Comparison of ENCODE assay signal across 1 cellular context in genomic region chr9:123338710-123339665, GRCh38.
TF ChIP-seq lines count a peak whose summit lies in the region.

No MANE protein-coding gene starts in this region.

TF ChIP-seq in GM12878, 131 proteins besides CTCF, POLR2A, EP300 and RAD21 (continued from another document and continues in another):
- TF ChIP-seq ZBTB11 (CRISPR knock-in tag; IDR thresholded peaks at IDR 0.05) (no peak), BCLAF1 (IDR thresholded peaks at IDR 0.05) (no peak), ZNF274 (IDR thresholded peaks at IDR 0.05; ENCODE audit: insufficient read depth, insufficient read length) (no peak), SUZ12 (IDR thresholded peaks at IDR 0.05; ENCODE audit: unreplicated experiment) (no peak), E2F4 (IDR thresholded peaks at IDR 0.05; ENCODE audit: low read depth, low read length) (no peak), STAT3 (IDR thresholded peaks at IDR 0.05; ENCODE audit: low read depth, low read length) (no peak), SRF (IDR thresholded peaks at IDR 0.05; ENCODE audit: low read depth in 2 of 2, low read length in 2 of 2) (peak in 1 of 2 experiments; percentile 9; a peak in 1 of 4 replicates), SMAD5 (IDR thresholded peaks at IDR 0.05; ENCODE audit: low read depth) (peak; percentile 30; the same call in 1 of the 2 replicates), DPF2 (IDR thresholded peaks at IDR 0.05) (peak; percentile 99), ATF2 (IDR thresholded peaks at IDR 0.05; ENCODE audit: low read length) (no peak), E2F8 (IDR thresholded peaks at IDR 0.05; ENCODE audit: low read depth, partially characterized antibody) (no peak), NR2C1 (IDR thresholded peaks at IDR 0.05) (no peak), CUX1 (IDR thresholded peaks at IDR 0.05; ENCODE audit: insufficient replicate concordance, low read depth, low read length) (no peak), NRF1 (conservative IDR thresholded peaks at IDR 0.05; ENCODE audit: low read depth, low read length) (no peak), MXI1 (IDR thresholded peaks at IDR 0.05; ENCODE audit: low read depth, low read length) (peak; percentile 83), CBX5 (IDR thresholded peaks at IDR 0.05; ENCODE audit: low read depth) (no peak), KDM1A (IDR thresholded peaks at IDR 0.05; ENCODE audit: borderline replicate concordance) (peak; percentile 74; the same call in 1 of the 2 replicates), IRF4 (IDR thresholded peaks at IDR 0.05; ENCODE audit: low read depth, low read length) (peak; percentile 63), ZNF384 (IDR thresholded peaks at IDR 0.05; ENCODE audit: borderline replicate concordance, low read depth, low read length) (no peak; the same call in 1 of the 2 replicates), YY1 (IDR thresholded peaks at IDR 0.05; ENCODE audit: low read depth, low read length) (no peak), ZZZ3 (IDR thresholded peaks at IDR 0.05; ENCODE audit: control insufficient read depth, insufficient read length, low read depth) (no peak), CHD4 (IDR thresholded peaks at IDR 0.05) (peak; percentile 13; the same call in 1 of the 2 replicates), FOXM1 (IDR thresholded peaks at IDR 0.05; ENCODE audit: low read depth, low read length) (no peak), GATAD2B (conservative IDR thresholded peaks at IDR 0.05; ENCODE audit: low read depth) (peak; percentile 68; the same call in 1 of the 2 replicates), KAT2A (conservative IDR thresholded peaks at IDR 0.05; ENCODE audit: control insufficient read depth, low read depth, low read length) (no peak), PBX3 (IDR thresholded peaks at IDR 0.05; ENCODE audit: insufficient replicate concordance, low read depth, low read length) (peak; percentile 2), YBX1 (IDR thresholded peaks at IDR 0.05) (no peak), EZH2 (IDR thresholded peaks at IDR 0.05; ENCODE audit: borderline replicate concordance, control insufficient read depth, low read depth, low read length) (no peak), NFIC (IDR thresholded peaks at IDR 0.05; ENCODE audit: low read depth, low read length) (no peak), RELA (IDR thresholded peaks at IDR 0.05; ENCODE audit: borderline replicate concordance, partially characterized antibody) (peak; percentile 15), BRCA1 (IDR thresholded peaks at IDR 0.05; ENCODE audit: low read depth, low read length) (no peak), BHLHE40 (IDR thresholded peaks at IDR 0.05; ENCODE audit: borderline replicate concordance in 1 of 2, low read depth in 2 of 2, low read length in 1 of 2) (peak; percentile 66 to 78; a peak in 3 of 4 replicates), ZNF217 (IDR thresholded peaks at IDR 0.05) (peak; percentile 95), HCFC1 (IDR thresholded peaks at IDR 0.05; ENCODE audit: low read length) (no peak), SREBF2 (IDR thresholded peaks at IDR 0.05; ENCODE audit: low read length) (no peak), SUPT20H (IDR thresholded peaks at IDR 0.05; ENCODE audit: borderline replicate concordance, control insufficient read depth, low read depth, low read length) (no peak), CHD2 (IDR thresholded peaks at IDR 0.05; ENCODE audit: borderline replicate concordance, low read depth, low read length) (peak; percentile 79; the same call in 1 of the 2 replicates), SMC3 (IDR thresholded peaks at IDR 0.05; ENCODE audit: borderline replicate concordance, low read length) (no peak), ZSCAN29 (IDR thresholded peaks at IDR 0.05) (no peak), MTA3 (IDR thresholded peaks at IDR 0.05; ENCODE audit: borderline replicate concordance, low read length) (no peak), SREBF1 (IDR thresholded peaks at IDR 0.05; ENCODE audit: low read length) (no peak), ZBTB33 (IDR thresholded peaks at IDR 0.05) (no peak; the same call in 1 of the 2 replicates), CBFB (IDR thresholded peaks at IDR 0.05; ENCODE audit: low read depth) (peak; percentile 70; the same call in 1 of the 2 replicates)
